ENCODE assay signal across 18 cellular contexts in genomic region chr3:126990890-126991289, GRCh38. TPM values are rescaled to one million over a fixed set of nuclear protein-coding genes. Genes with fewer than 3 reads are reported as not detected.
A peak's percentile ranks its signal among the peaks of the same experiment; 100 is the strongest.
DNase-seq lines count a peak whose midpoint lies in the region; ATAC-seq and TF ChIP-seq lines count a peak whose summit lies in the region.
"Had no signal": no experiment of that assay in that cellular context is flagged by ENCODE, and none has a peak within 500 bp of the region (broad histone marks: within the 10 kb centered on the region; RNA-seq: fewer than 3 reads in every experiment).

No MANE protein-coding gene starts in this region.

- no peak overlapping the region for H4K8ac ChIP-seq in IMR-90 (ENCODE audit: low read depth in 2 of 2, low read length in 2 of 2)

- H4K91ac ChIP-seq in IMR-90 (ENCODE audit: insufficient read depth, low read depth, low read length), result no peak overlapping the region

- BruUV-seq in IMR-90 (replicated peaks; lab: Mats Ljungman, UMichigan), result no TSS peak

- no peak for TF ChIP-seq RAD21 in IMR-90 (IDR thresholded peaks at IDR 0.05; ENCODE audit: low read length)

- dilution Hi-C loops in IMR-90 (cut with HindIII; ENCODE audit: low sequenced_read_pairs, unreplicated experiment), result no loop called here

- H3K79me1 ChIP-seq in IMR-90 (ENCODE audit: low read depth in 1 of 2, low read length in 2 of 2), result peaks cover 28 to 85% of the 10 kb centered on the region in 2 experiments; a peak in 3 of 4 replicates

- no peak overlapping the region for H3K4ac ChIP-seq in IMR-90 (ENCODE audit: low read depth, low read length)

- no peaks in the 10 kb centered on the region for H3K9me3 ChIP-seq in IMR-90 (ENCODE audit: control insufficient read depth, insufficient read depth, low read length)
- H3K9me3 ChIP-seq in NT2/D1 (ENCODE audit: insufficient read depth, low read length), result no peaks in the 10 kb centered on the region
- no peaks in the 10 kb centered on the region for H3K9me3 ChIP-seq in neural progenitor cell (ENCODE audit: low read depth)
- no peaks in the 10 kb centered on the region for H3K9me3 ChIP-seq in prostate gland

- no peak overlapping the region for H2BK120ac ChIP-seq in IMR-90 (ENCODE audit: low read depth, low read length)

- H3K4me3 Mint-ChIP-seq in neural progenitor cell, result no peak overlapping the region
- no peak overlapping the region for H3K4me3 Mint-ChIP-seq in T-cell
- H3K4me3 Mint-ChIP-seq in activated T-cell treated with anti-CD3 and anti-CD28 coated beads, Interleukin-2, amount 50 U/mL, for 4 hours, result no peak overlapping the region
- H3K4me3 Mint-ChIP-seq: B cell; CD4-positive, alpha-beta memory T cell had no signal

- H3K4me1 ChIP-seq in IMR-90 (ENCODE audit: control insufficient read depth, insufficient read depth, low read length) (peaks cover 3% of the 10 kb centered on the region; the same call in 1 of the 2 replicates), NT2/D1 (ENCODE audit: insufficient read depth, insufficient read length) (peaks cover 12% of the 10 kb centered on the region), neural progenitor cell (no peaks in the 10 kb centered on the region), prostate gland (replicated peaks) (peaks cover 13% of the 10 kb centered on the region)

- no peak overlapping the region for H2AK5ac ChIP-seq in IMR-90 (ENCODE audit: low read depth, low read length)

- H3K27me3 Mint-ChIP-seq in neural progenitor cell (ENCODE audit: insufficient read depth, low read depth) (peaks cover 3% of the 10 kb centered on the region), T-cell (no peaks in the 10 kb centered on the region)
- H3K27me3 Mint-ChIP-seq in activated T-cell treated with anti-CD3 and anti-CD28 coated beads, Interleukin-2, amount 50 U/mL, for 4 hours (ENCODE audit: low read depth), result no peaks in the 10 kb centered on the region
- H3K27me3 Mint-ChIP-seq: B cell; CD4-positive, alpha-beta memory T cell had no signal

- ATAC-seq in IMR-90 (ENCODE audit: low read depth) (no peak), T-cell (replicated peaks in 1 of 4) (no peak)
- ATAC-seq in activated T-cell treated with anti-CD3 and anti-CD28 coated beads, Interleukin-2, amount 50 U/mL, for 4 hours, result no peak
- ATAC-seq: HepG2, Panc1, SK-N-SH treated with all-trans-retinoic acid at 6 μM for 48 hours had no signal

- H3K27ac Mint-ChIP-seq in neural progenitor cell (no peak overlapping the region), T-cell (no peak overlapping the region)
- H3K27ac Mint-ChIP-seq: B cell had no signal

- H3K27me3 ChIP-seq in IMR-90 (ENCODE audit: control insufficient read depth, insufficient read depth, low read length) (no peaks in the 10 kb centered on the region), NT2/D1 (ENCODE audit: insufficient read depth, insufficient read length) (no peaks in the 10 kb centered on the region), neural progenitor cell (no peaks in the 10 kb centered on the region), prostate gland (replicated peaks; ENCODE audit: insufficient read depth) (no peaks in the 10 kb centered on the region)

- no peaks in the 10 kb centered on the region for H3K9me3 Mint-ChIP-seq in neural progenitor cell
- no peaks in the 10 kb centered on the region for H3K9me3 Mint-ChIP-seq in T-cell
- no peaks in the 10 kb centered on the region for H3K9me3 Mint-ChIP-seq in activated T-cell treated with anti-CD3 and anti-CD28 coated beads, Interleukin-2, amount 50 U/mL, for 4 hours
- H3K9me3 Mint-ChIP-seq: CD4-positive, alpha-beta memory T cell had no signal

- intact Hi-C loops in IMR-90 (cut with micrococcal nuclease) (no loop called here), prostate gland (cut with DNase I) (no loop called here)

- H2BK15ac ChIP-seq in IMR-90 (ENCODE audit: low read depth, low read length), result no peak overlapping the region

- DNase-seq in DMS 273 treated with DMSO at 0.1 percent for 48 hours (lab: John Stamatoyannopoulos, UW) (peak; percentile 82), IMR-90 (no peak), NT2/D1 (ENCODE audit: low read depth, low spot score) (no peak), neural progenitor cell (ENCODE audit: low spot score) (no peak), T-cell (no peak), prostate gland (ENCODE audit: low spot score) (no peak)
- DNase-seq in activated T-cell treated with anti-CD3 and anti-CD28 coated beads, Interleukin-2, amount 50 U/mL, for 4 hours, result no peak
- DNase-seq: CD4-positive, alpha-beta memory T cell; Karpas-422; MM.1S; NCI-H1105; NCI-H1930; NCI-H226; SHP77 had no signal

- in situ Hi-C loops in IMR-90 (cut with MboI; ENCODE audit: low sequenced_read_pairs), result no loop called here

- H3K36me3 Mint-ChIP-seq in neural progenitor cell (peaks cover 6% of the 10 kb centered on the region), T-cell (peaks cover 11% of the 10 kb centered on the region)
- H3K36me3 Mint-ChIP-seq in activated T-cell treated with anti-CD3 and anti-CD28 coated beads, Interleukin-2, amount 50 U/mL, for 4 hours (ENCODE audit: insufficient read depth), result peaks cover 10% of the 10 kb centered on the region

- no peak overlapping the region for H2BK20ac ChIP-seq in IMR-90 (ENCODE audit: low read depth, low read length)

- no peak overlapping the region for H3K4me3 ChIP-seq in IMR-90 (ENCODE audit: insufficient read depth, low read depth, low read length)
- no peak overlapping the region for H3K4me3 ChIP-seq in NT2/D1 (ENCODE audit: insufficient read length, low read depth)
- no peak overlapping the region for H3K4me3 ChIP-seq in neural progenitor cell
- H3K4me3 ChIP-seq in prostate gland, result no peak overlapping the region

- WGBS in IMR-90 (ENCODE audit: extremely low coverage in 2 of 2, insufficient read length in 1 of 2), 2 experiments, result 89% methylated on average over 3 of the region's 5 CpGs; no CpG with 5 or more reads in 1 of the 2 experiments
- WGBS in prostate gland, result 88% methylated on average over 5 of the region's 5 CpGs

- no peak overlapping the region for H3K18ac ChIP-seq in IMR-90 (ENCODE audit: low read depth, low read length)

- H2BK5ac ChIP-seq in IMR-90 (ENCODE audit: low read depth, low read length, poor library complexity, severe bottlenecking), result no peak overlapping the region

- no peak overlapping the region for H3K14ac ChIP-seq in IMR-90 (replicated peaks; ENCODE audit: low read depth, low read length)

- H3F3A ChIP-seq in neural progenitor cell (ENCODE audit: low read depth), result no peaks in the 10 kb centered on the region

- TF ChIP-seq POLR2A in IMR-90 (IDR thresholded peaks at IDR 0.05; ENCODE audit: low read depth, low read length) (no peak), prostate gland (IDR thresholded peaks at IDR 0.05) (no peak)

- H3K9me1 ChIP-seq in IMR-90 (ENCODE audit: insufficient read depth, low read length), result peaks cover 11% of the 10 kb centered on the region; the same call in 1 of the 2 replicates

- H3K36me3 ChIP-seq in IMR-90 (ENCODE audit: control insufficient read depth, insufficient read depth, low read length), result peaks cover 43% of the 10 kb centered on the region
- peaks cover 95% of the 10 kb centered on the region for H3K36me3 ChIP-seq in NT2/D1 (ENCODE audit: insufficient read depth, insufficient read length, low read length)
- H3K36me3 ChIP-seq in neural progenitor cell, result no peaks in the 10 kb centered on the region
- no peaks in the 10 kb centered on the region for H3K36me3 ChIP-seq in prostate gland

- H3K79me2 ChIP-seq in neural progenitor cell (ENCODE audit: low read depth), result peaks cover 98% of the 10 kb centered on the region

- no peak overlapping the region for H3K56ac ChIP-seq in IMR-90 (ENCODE audit: extremely low read depth, insufficient read depth, low read length)

- no peak overlapping the region for H3K23ac ChIP-seq in IMR-90 (ENCODE audit: low read depth, low read length)

- H4K20me1 ChIP-seq in IMR-90 (ENCODE audit: insufficient read depth, low read length), result peaks cover 97% of the 10 kb centered on the region
- peaks cover 100% of the 10 kb centered on the region for H4K20me1 ChIP-seq in neural progenitor cell (ENCODE audit: low read depth)

- H3K27ac ChIP-seq in IMR-90 (ENCODE audit: insufficient read depth, low read length) (no peak overlapping the region), neural progenitor cell (no peak overlapping the region), prostate gland (no peak overlapping the region)

- H3K4me1 Mint-ChIP-seq in neural progenitor cell (peaks cover 7% of the 10 kb centered on the region), T-cell (peaks cover 0 to 5% (median 4%) of the 10 kb centered on the region in 3 donors)
- peaks cover 2% of the 10 kb centered on the region for H3K4me1 Mint-ChIP-seq in activated T-cell treated with anti-CD3 and anti-CD28 coated beads, Interleukin-2, amount 50 U/mL, for 4 hours (ENCODE audit: low read depth)

- H3K9ac ChIP-seq in IMR-90 (ENCODE audit: low read depth, low read length) (no peak overlapping the region), NT2/D1 (ENCODE audit: insufficient read length, low read depth) (peak overlapping the region; percentile 50), neural progenitor cell (peak overlapping the region; percentile 27)

- TF ChIP-seq CTCF in IMR-90 (conservative IDR thresholded peaks at IDR 0.05; ENCODE audit: low read depth, low read length), result no peak
- no peak for TF ChIP-seq CTCF in neural progenitor cell (IDR thresholded peaks at IDR 0.05)
- no peak for TF ChIP-seq CTCF in prostate gland (IDR thresholded peaks at IDR 0.05)

- no peak overlapping the region for H3K4me2 ChIP-seq in IMR-90 (ENCODE audit: low read depth, low read length)
- no peak overlapping the region for H3K4me2 ChIP-seq in neural progenitor cell

- peak overlapping the region; percentile 65 for H2AK9ac ChIP-seq in IMR-90 (replicated peaks; ENCODE audit: low read depth, low read length, poor library complexity)

- CTCF ChIA-PET in IMR-90 (lab: Yijun Ruan, JAX), result no interaction called here
- CTCF ChIA-PET in T-cell (lab: Charles Lee), result no interaction called here

- H4K5ac ChIP-seq in IMR-90 (ENCODE audit: low read depth, low read length), result no peak overlapping the region

- POLR2A ChIA-PET in IMR-90 (lab: Charles Lee; ENCODE audit: unreplicated experiment), result no interaction called here
- POLR2A ChIA-PET in T-cell (lab: Charles Lee), result no interaction called here

- no peak overlapping the region for H2AFZ ChIP-seq in IMR-90 (replicated peaks; ENCODE audit: low read length, poor library complexity)
- no peak overlapping the region for H2AFZ ChIP-seq in neural progenitor cell (replicated peaks)

RNA-seq across cellular contexts. Expression of gene PLXNA1, which starts 8.0 kb away (rescaled TPM):
- total RNA-seq in IMR-90 (2012; rRNA removed) (13.6 and 14.4 TPM in 2 replicates), neural progenitor cell (ENCODE audit: low replicate concordance) (34.7 and 89.1 TPM in 2 replicates), T-cell (10 to 100 TPM; 10.9 to 16.9 (median 16.0) TPM), prostate gland (10 to 100 TPM; 17.0 to 49.5 TPM)
- polyA plus RNA-seq in IMR-90 (2012; rRNA removed), result 49.4 and 61.7 TPM in 2 replicates
- 25.5 and 52.4 TPM in 2 replicates for polyA plus RNA-seq in IMR-90 (2012; cell fraction: cytosol; rRNA removed)
- 88.7 and 218 TPM in 2 replicates for polyA plus RNA-seq in IMR-90 (2012; cell fraction: nucleus; rRNA removed; ENCODE audit: low replicate concordance)
- 10 to 100 TPM; 25.6 to 33.1 (median 28.9) TPM for total RNA-seq in activated T-cell treated with anti-CD3 and anti-CD28 coated beads, Interleukin-2, amount 50 U/mL, for 4 hours
